Comparison of ENCODE assay signal across 8 cellular contexts in genomic region chr9:131707677-131708612, GRCh38. TPM values are rescaled to one million over a fixed set of nuclear protein-coding genes. Genes with fewer than 3 reads are reported as not detected.
DNase-seq lines count a peak whose midpoint lies in the region; ATAC-seq lines count a peak whose summit lies in the region.

No MANE protein-coding gene starts in this region.

- POLR2A ChIA-PET in naive thymus-derived CD4-positive, alpha-beta T cell (lab: Charles Lee), result interaction anchor here (0.8 to 1.1 kb wide), 2 partner anchors 15 to 32 kb away, joined by 3 to 4 read pairs; no protein-coding TSS in a partner anchor

- H3K4me1 ChIP-seq in effector memory CD4-positive, alpha-beta T cell (ENCODE audit: control insufficient read depth, insufficient read depth, low read length, poor library complexity, severe bottlenecking), result peaks cover 44% of the 10 kb centered on the region
- peaks cover 19 to 47% of the 10 kb centered on the region in 2 donors for H3K4me1 ChIP-seq in naive thymus-derived CD4-positive, alpha-beta T cell (ENCODE audit: control insufficient read depth in 2 of 2, insufficient read depth in 2 of 2, low read length in 2 of 2)

- no peak for DNase-seq in activated T-cell treated with anti-CD3 and anti-CD28 coated beads, Interleukin-2, amount 50 U/mL, for 4 hours
- DNase-seq in activated T-cell treated with anti-CD3 and anti-CD28 coated beads for 4 hours, result no peak
- DNase-seq in RKO (ENCODE audit: low spot score), result peak; percentile 91
- no peak for DNase-seq in effector memory CD4-positive, alpha-beta T cell
- DNase-seq in naive thymus-derived CD4-positive, alpha-beta T cell, result no peak
- no peak for DNase-seq in cerebellar nuclear complex (lab: John Stamatoyannopoulos, UW)

- ATAC-seq in activated T-cell treated with anti-CD3 and anti-CD28 coated beads, Interleukin-2, amount 50 U/mL, for 4 hours, result peak; percentile 25 to 38
- ATAC-seq in naive thymus-derived CD4-positive, alpha-beta T cell, result peak; percentile 50
- ATAC-seq in GM18868 (IDR thresholded peaks at IDR 0.05; ENCODE audit: unreplicated experiment), result no peak
- ATAC-seq in HG02884 (IDR thresholded peaks at IDR 0.05; ENCODE audit: unreplicated experiment), result no peak

- no peaks in the 10 kb centered on the region for H3K9me3 ChIP-seq in effector memory CD4-positive, alpha-beta T cell (ENCODE audit: control insufficient read depth, low read length)
- no peaks in the 10 kb centered on the region for H3K9me3 ChIP-seq in naive thymus-derived CD4-positive, alpha-beta T cell (ENCODE audit: control insufficient read depth in 2 of 3, low read length in 3 of 3)

- H3K36me3 Mint-ChIP-seq in activated T-cell treated with anti-CD3 and anti-CD28 coated beads, Interleukin-2, amount 50 U/mL, for 4 hours (ENCODE audit: insufficient read depth), result peaks cover 3% of the 10 kb centered on the region
- peaks cover 0 to 9% (median 5%) of the 10 kb centered on the region in 5 donors for H3K36me3 Mint-ChIP-seq in naive thymus-derived CD4-positive, alpha-beta T cell

- H3K27ac ChIP-seq in effector memory CD4-positive, alpha-beta T cell (ENCODE audit: insufficient read depth, low read length, poor library complexity, severe bottlenecking), result peak overlapping the region; percentile 35
- H3K27ac ChIP-seq in naive thymus-derived CD4-positive, alpha-beta T cell (ENCODE audit: low read depth, low read length), result no peak overlapping the region

- H3K27me3 Mint-ChIP-seq in activated T-cell treated with anti-CD3 and anti-CD28 coated beads, Interleukin-2, amount 50 U/mL, for 4 hours (ENCODE audit: low read depth), result no peaks in the 10 kb centered on the region
- H3K27me3 Mint-ChIP-seq in naive thymus-derived CD4-positive, alpha-beta T cell, result no peaks in the 10 kb centered on the region

- H3K9me3 Mint-ChIP-seq in activated T-cell treated with anti-CD3 and anti-CD28 coated beads, Interleukin-2, amount 50 U/mL, for 4 hours, result no peaks in the 10 kb centered on the region
- no peaks in the 10 kb centered on the region for H3K9me3 Mint-ChIP-seq in naive thymus-derived CD4-positive, alpha-beta T cell

- peak overlapping the region; percentile 44 for H3K4me3 Mint-ChIP-seq in activated T-cell treated with anti-CD3 and anti-CD28 coated beads, Interleukin-2, amount 50 U/mL, for 4 hours
- H3K4me3 Mint-ChIP-seq in naive thymus-derived CD4-positive, alpha-beta T cell, result peak overlapping the region in 3 of 10 donors; percentile 15 to 19 (median 18)

- peaks cover 93% of the 10 kb centered on the region for H3K4me1 Mint-ChIP-seq in activated T-cell treated with anti-CD3 and anti-CD28 coated beads, Interleukin-2, amount 50 U/mL, for 4 hours (ENCODE audit: low read depth)
- H3K4me1 Mint-ChIP-seq in naive thymus-derived CD4-positive, alpha-beta T cell, result peaks cover 55 to 86% (median 81%) of the 10 kb centered on the region in 7 donors

- CTCF ChIA-PET in naive thymus-derived CD4-positive, alpha-beta T cell (lab: Charles Lee), result interaction anchor here (0.9 kb wide), 1 partner anchor 23 kb away, joined by 5 read pairs; no protein-coding TSS in a partner anchor

- no peak overlapping the region for H3K4me3 ChIP-seq in effector memory CD4-positive, alpha-beta T cell (ENCODE audit: insufficient read depth, low read depth, low read length, poor library complexity, severe bottlenecking)
- no peak overlapping the region for H3K4me3 ChIP-seq in naive thymus-derived CD4-positive, alpha-beta T cell (ENCODE audit: low read length)

- no peaks in the 10 kb centered on the region for H3K27me3 ChIP-seq in effector memory CD4-positive, alpha-beta T cell (replicated peaks; ENCODE audit: control insufficient read depth, insufficient read depth, low read length, poor library complexity, severe bottlenecking)
- H3K27me3 ChIP-seq in naive thymus-derived CD4-positive, alpha-beta T cell (ENCODE audit: control insufficient read depth in 2 of 2, insufficient read depth in 2 of 2, low read length in 2 of 2), result no peaks in the 10 kb centered on the region

- intact Hi-C loops in naive thymus-derived CD4-positive, alpha-beta T cell (cut with micrococcal nuclease), result loop anchor here (2.0 to 5.0 kb wide), 2 partner anchors 21 to 41 kb away; no protein-coding TSS in a partner anchor

- H3K27ac Mint-ChIP-seq in naive thymus-derived CD4-positive, alpha-beta T cell, result peak overlapping the region in 7 of 9 donors; percentile 2 to 78 (median 51)

- no peaks in the 10 kb centered on the region for H3K36me3 ChIP-seq in effector memory CD4-positive, alpha-beta T cell (ENCODE audit: control insufficient read depth, insufficient read depth, low read length)
- no peaks in the 10 kb centered on the region for H3K36me3 ChIP-seq in naive thymus-derived CD4-positive, alpha-beta T cell (ENCODE audit: control insufficient read depth in 2 of 3, insufficient read depth in 3 of 3, low read length in 3 of 3)

RNA-seq across cellular contexts. Expression of gene RAPGEF1, which starts 31.9 kb away (rescaled TPM):
- 100 to 1,000 TPM; 106 to 120 (median 111) TPM for total RNA-seq in activated T-cell treated with anti-CD3 and anti-CD28 coated beads, Interleukin-2, amount 50 U/mL, for 4 hours
- total RNA-seq in naive thymus-derived CD4-positive, alpha-beta T cell, result 100 to 1,000 TPM in 2 of 5 experiments, 10 to 100 TPM in 3; 81.1 to 181 (median 85.8) TPM
- polyA plus RNA-seq in naive thymus-derived CD4-positive, alpha-beta T cell, result 1 to 10 TPM; 1.2 to 4.7 TPM

Comparison
In these comparisons a context has a peak if more than half of its experiments do, and no peak if none do; other contexts are left out.
1. ATAC-seq: peak in activated T-cell treated with anti-CD3 and anti-CD28 coated beads, Interleukin-2, amount 50 U/mL, for 4 hours (2 of 2) and naive thymus-derived CD4-positive, alpha-beta T cell (single experiment); none in GM18868 (single experiment) and HG02884 (single experiment).